In the genomic region with DNA sequence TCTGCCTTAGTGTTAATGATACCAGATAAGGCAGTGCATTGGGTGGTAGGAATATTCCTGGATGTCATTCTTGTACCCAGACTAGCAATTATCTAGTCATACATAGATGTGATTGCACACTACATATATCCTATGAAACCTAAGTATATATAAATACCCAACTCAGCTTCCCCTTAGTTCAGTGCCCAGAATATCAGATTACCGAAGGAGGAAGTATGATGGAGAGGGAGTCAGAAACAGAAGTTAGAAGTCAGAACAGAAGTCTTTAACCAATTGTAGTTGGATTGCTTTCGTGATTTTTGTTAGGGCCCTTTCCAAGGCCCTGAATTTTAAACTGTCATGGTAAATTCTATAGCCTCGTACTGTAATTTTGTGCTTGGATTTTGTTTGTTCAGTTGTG, we compare ENCODE assay signal across 14 cellular contexts. TPM values are rescaled to one million over a fixed set of nuclear protein-coding genes. Genes with fewer than 3 reads are reported as not detected.
DNase-seq lines count a peak whose midpoint lies in the region; ATAC-seq and TF ChIP-seq lines count a peak whose summit lies in the region.
"Had no signal": no experiment of that assay in that cellular context is flagged by ENCODE, and none has a peak within 500 bp of the region (broad histone marks: within the 10 kb centered on the region; RNA-seq: fewer than 3 reads in every experiment).

No MANE protein-coding gene starts in this region.

- H3K36me3 Mint-ChIP-seq in activated B cell treated with CpG ODN at 0.5 μM for 24 hours (ENCODE audit: low read depth): peaks cover 3% of the 10 kb centered on the region

- no peak overlapping the region for H2AFZ ChIP-seq in SK-N-SH (ENCODE audit: low read depth)
- H2AFZ ChIP-seq: parathyroid adenoma had no signal

- no peaks in the 10 kb centered on the region for H3K27me3 Mint-ChIP-seq in activated B cell treated with CpG ODN at 0.5 μM for 24 hours

- no peaks in the 10 kb centered on the region for H3K9me2 ChIP-seq in SK-N-SH

- H3K27me3 ChIP-seq in SK-N-SH (ENCODE audit: insufficient read depth) (no peaks in the 10 kb centered on the region), skeletal muscle satellite cell (ENCODE audit: control insufficient read depth, insufficient read depth, low read length) (no peaks in the 10 kb centered on the region), adrenal gland (no peaks in the 10 kb centered on the region)
- H3K27me3 ChIP-seq: esophagus muscularis mucosa had no signal

- H3K9me3 ChIP-seq in SK-N-SH (no peaks in the 10 kb centered on the region; the same call in 1 of the 2 replicates), skeletal muscle satellite cell (replicated peaks; ENCODE audit: low read length) (no peaks in the 10 kb centered on the region), adrenal gland (replicated peaks in 1 of 3) (no peaks in the 10 kb centered on the region)
- H3K9me3 ChIP-seq: esophagus muscularis mucosa had no signal

- H4K20me1 ChIP-seq in SK-N-SH (ENCODE audit: insufficient read depth): no peaks in the 10 kb centered on the region

- no peak overlapping the region for H3K4me3 Mint-ChIP-seq in activated B cell treated with CpG ODN at 0.5 μM for 24 hours

- peaks cover 0 to 10% of the 10 kb centered on the region in 2 experiments; a peak in 2 of 4 replicates for H3K4me1 ChIP-seq in SK-N-SH (ENCODE audit: control insufficient read depth in 1 of 2, insufficient read depth in 2 of 2, low read depth in 1 of 2, low read length in 1 of 2)
- peaks cover 17% of the 10 kb centered on the region for H3K4me1 ChIP-seq in skeletal muscle satellite cell (ENCODE audit: control insufficient read depth, insufficient read depth, low read length)
- H3K4me1 ChIP-seq in adrenal gland (replicated peaks in 1 of 2): peaks cover 0 to 3% of the 10 kb centered on the region in 2 donors
- H3K4me1 ChIP-seq: parathyroid adenoma had no signal

- H3K9ac ChIP-seq in SK-N-SH (no peak overlapping the region), skeletal muscle satellite cell (ENCODE audit: low read depth, low read length) (no peak overlapping the region)
- H3K9ac ChIP-seq: KMS-11, parathyroid adenoma had no signal

- H3K27ac Mint-ChIP-seq in activated B cell treated with CpG ODN at 0.5 μM for 24 hours: peak overlapping the region; percentile 24

- whole genome bisulfite sequencing in SK-N-SH (ENCODE audit: low lambda C conversion rate): 63% methylated on average over 3 of the region's 3 CpGs
- 53 to 55% (median 55%) methylated on average over 3 of the region's 3 CpGs for WGBS in adrenal gland, 4 donors

- peaks cover 46% of the 10 kb centered on the region for H3K4me1 Mint-ChIP-seq in activated B cell treated with CpG ODN at 0.5 μM for 24 hours

- TF ChIP-seq RAD21 in SK-N-SH (IDR thresholded peaks at IDR 0.05; ENCODE audit: low read length): no peak

- intact Hi-C loops in activated B cell treated with CpG ODN at 0.5 μM for 24 hours (cut with micrococcal nuclease): loop anchor here (5.0 kb wide), 1 partner anchor 47 kb away; the partner anchor contains the start of gene DCK
- intact Hi-C loops in adrenal gland (cut with DNase I): no loop called here

- TF ChIP-seq CTCF in SK-N-SH (IDR thresholded peaks at IDR 0.05): no peak
- TF ChIP-seq CTCF in activated B cell treated with CpG ODN at 0.5 μM for 24 hours (IDR thresholded peaks at IDR 0.05): no peak
- TF ChIP-seq CTCF in adrenal gland (IDR thresholded peaks at IDR 0.05): no peak

- H3F3A ChIP-seq in SK-N-SH (replicated peaks; ENCODE audit: insufficient read depth): peaks cover 16% of the 10 kb centered on the region

- no peak overlapping the region for H3K4me2 ChIP-seq in SK-N-SH
- H3K4me2 ChIP-seq in skeletal muscle satellite cell (ENCODE audit: low read length): peak overlapping the region; percentile 13
- H3K4me2 ChIP-seq: KMS-11 had no signal

- no peak for TF ChIP-seq EP300 in SK-N-SH (IDR thresholded peaks at IDR 0.05; ENCODE audit: borderline replicate concordance in 1 of 2, low read depth in 1 of 2, low read length in 1 of 2)

- peaks cover 90% of the 10 kb centered on the region for H3K79me2 ChIP-seq in SK-N-SH (ENCODE audit: insufficient read depth)

- H3K4me3 ChIP-seq in SK-N-SH (ENCODE audit: low read depth in 2 of 2, low read length in 1 of 2) (no peak overlapping the region), skeletal muscle satellite cell (ENCODE audit: low read length) (no peak overlapping the region), adrenal gland (no peak overlapping the region)
- H3K4me3 ChIP-seq: esophagus muscularis mucosa had no signal

- H3K9me3 Mint-ChIP-seq in activated B cell treated with CpG ODN at 0.5 μM for 24 hours: peaks cover 2% of the 10 kb centered on the region

- POLR2A ChIA-PET in SK-N-SH (lab: Yijun Ruan, JAX): no interaction called here
- POLR2A ChIA-PET in activated B cell treated with CpG ODN at 0.5 μM for 24 hours (lab: Charles Lee): interaction anchor here (0.6 to 1.1 kb wide), 3 partner anchors 14 to 70 kb away, joined by 5 to 9 read pairs (median 5); no protein-coding TSS in a partner anchor

- ATAC-seq in SK-N-SH treated with all-trans-retinoic acid at 6 μM for 48 hours (peak; percentile 47), HG03460 (IDR thresholded peaks at IDR 0.05; ENCODE audit: unreplicated experiment) (peak; percentile 43), activated B cell treated with CpG ODN at 0.5 μM for 24 hours (ENCODE audit: low read depth) (peak; percentile 54)

- no peak for TF ChIP-seq POLR2A in adrenal gland (IDR thresholded peaks at IDR 0.05)

- DNase-seq in SK-N-SH (no peak), activated B cell treated with CpG ODN at 0.5 μM for 24 hours (no peak), adrenal gland (no peak), NCI-H774 (lab: John Stamatoyannopoulos, UW) (no peak), H4 (ENCODE audit: low spot score) (no peak)
- DNase-seq: kidney; NCI-H2227 treated with DMSO at 0.1 percent for 48 hours; stimulated activated CD4-positive, alpha-beta T cell treated with anti-CD3 and anti-CD28 coated beads, Interleukin-4, amount 100 ng/mL, for 24 hours had no signal

- peak overlapping the region in 1 of 2 experiments; percentile 19; a peak in 1 of 4 replicates for H3K27ac ChIP-seq in SK-N-SH (ENCODE audit: low read depth in 2 of 2, low read length in 1 of 2)
- H3K27ac ChIP-seq in adrenal gland: peak overlapping the region in 1 of 5 donors; percentile 66
- H3K27ac ChIP-seq: esophagus muscularis mucosa, KMS-11, parathyroid adenoma had no signal

- H3K36me3 ChIP-seq in SK-N-SH (replicated peaks in 1 of 2; ENCODE audit: control insufficient read depth in 1 of 2, insufficient read depth in 2 of 2, low read length in 1 of 2) (peaks cover 0 to 18% of the 10 kb centered on the region in 2 experiments), skeletal muscle satellite cell (ENCODE audit: insufficient read depth, low read length) (no peaks in the 10 kb centered on the region), adrenal gland (replicated peaks in 1 of 2) (no peaks in the 10 kb centered on the region)
- H3K36me3 ChIP-seq: esophagus muscularis mucosa had no signal

- CTCF ChIA-PET in SK-N-SH (lab: Yijun Ruan, JAX) (interaction anchor here (0.8 to 1.2 kb wide), 2 partner anchors 15 to 27 kb away, joined by 3 read pairs; no protein-coding TSS in a partner anchor), activated B cell treated with CpG ODN at 0.5 μM for 24 hours (lab: Charles Lee) (no interaction called here)

TF ChIP-seq in SK-N-SH treated with all-trans-retinoic acid at 6 μM for 48 hours, 23 proteins besides CTCF, POLR2A, EP300 and RAD21:
- no peak for TF ChIP-seq SNAI2 (CRISPR knock-in tag; IDR thresholded peaks at IDR 0.05)
TF ChIP-seq in SK-N-SH treated with all-trans-retinoic acid at 6 μM for 48 hours: peak in this region for 0.

TF ChIP-seq in SK-N-SH, 30 proteins besides CTCF, POLR2A, EP300 and RAD21 (continues in another document):
- TF ChIP-seq MXI1 (IDR thresholded peaks at IDR 0.05; ENCODE audit: low read depth, low read length) (no peak), ZBTB33 (IDR thresholded peaks at IDR 0.05; ENCODE audit: borderline replicate concordance, low read depth) (no peak), CHD2 (IDR thresholded peaks at IDR 0.05; ENCODE audit: low read length, partially characterized antibody) (no peak), FOXJ3 (CRISPR knock-in tag; IDR thresholded peaks at IDR 0.05) (no peak), GABPA (IDR thresholded peaks at IDR 0.05; ENCODE audit: low read depth) (no peak), ELF1 (IDR thresholded peaks at IDR 0.05) (no peak), FOXM1 (IDR thresholded peaks at IDR 0.05; ENCODE audit: low read depth) (no peak), POLR2AphosphoS5 (IDR thresholded peaks at IDR 0.05; ENCODE audit: low read depth, low read length) (no peak)

RNA-seq across cellular contexts. Expression of gene MOB1B, which starts 42.9 kb away (rescaled TPM):
- polyA plus RNA-seq in SK-N-SH (2012; rRNA removed): 2.9 and 4.6 TPM in 2 replicates
- polyA plus RNA-seq in SK-N-SH (2012; cell fraction: cytosol; rRNA removed): 5.3 and 6.4 TPM in 2 replicates
- 2.3 and 5.5 TPM in 2 replicates for polyA plus RNA-seq in SK-N-SH (2012; cell fraction: nucleus; rRNA removed)
- 22.2 and 23.4 TPM in 2 replicates for total RNA-seq in activated B cell treated with CpG ODN at 0.5 μM for 24 hours
- 9.2 and 10.9 TPM in 2 replicates for total RNA-seq in skeletal muscle satellite cell (2012; rRNA removed)
- total RNA-seq in adrenal gland: 10 to 100 TPM in 6 of 8 donors, 1 to 10 TPM in 2; 5.8 to 25.4 (median 17.0) TPM
- 10 to 100 TPM in 1 of 3 donors, 1 to 10 TPM in 2; 3.5 to 15.7 (median 3.6) TPM for polyA plus RNA-seq in adrenal gland
- total RNA-seq in H4 (2014; rRNA removed; shearing (Covaris generic)): 5.9 and 6.0 TPM in 2 replicates

RNA-seq across cellular contexts. Expression of gene DCK, which starts 48.4 kb away (rescaled TPM):
- polyA plus RNA-seq in SK-N-SH (2012; rRNA removed) (5.7 and 6.6 TPM in 2 replicates), adrenal gland (10 to 100 TPM in 1 of 3 donors, 1 to 10 TPM in 2; 2.5 to 18.1 (median 4.9) TPM)
- 11.0 and 12.2 TPM in 2 replicates for polyA plus RNA-seq in SK-N-SH (2012; cell fraction: cytosol; rRNA removed)
- 2.3 and 3.6 TPM in 2 replicates for polyA plus RNA-seq in SK-N-SH (2012; cell fraction: nucleus; rRNA removed)
- total RNA-seq in activated B cell treated with CpG ODN at 0.5 μM for 24 hours (32.6 and 34.3 TPM in 2 replicates), adrenal gland (10 to 100 TPM in 7 of 8 donors, 1 to 10 TPM in 1; 9.8 to 21.0 (median 11.4) TPM)
- total RNA-seq in skeletal muscle satellite cell (2012; rRNA removed): 16.2 and 16.4 TPM in 2 replicates
- total RNA-seq in H4 (2014; rRNA removed; shearing (Covaris generic)): 28.7 and 38.2 TPM in 2 replicates
